In genomic region chr17:7836596-7837374, GRCh38 we compare ENCODE assay signal across 2 cellular contexts.
TF ChIP-seq lines count a peak whose summit lies in the region.

No MANE protein-coding gene starts in this region.

TF ChIP-seq in HEK293, 187 proteins besides CTCF, POLR2A, EP300 and RAD21 (continued from another document and continues in another):
- TF ChIP-seq ZNF280C (tag by site-specific recombination; IDR thresholded peaks at IDR 0.05) (no peak), ZNF426 (tag by site-specific recombination; IDR thresholded peaks at IDR 0.05) (no peak), ZNF560 (tag by site-specific recombination; IDR thresholded peaks at IDR 0.05; ENCODE audit: borderline replicate concordance) (no peak), ZNF548 (tag by site-specific recombination; IDR thresholded peaks at IDR 0.05) (no peak), ZNF658 (tag by site-specific recombination; IDR thresholded peaks at IDR 0.05) (no peak), ZBTB17 (tag by site-specific recombination; IDR thresholded peaks at IDR 0.05) (peak; percentile 94), KLF9 (tag by site-specific recombination; IDR thresholded peaks at IDR 0.05; ENCODE audit: low read depth) (peak; percentile 99), ZNF248 (tag by site-specific recombination; IDR thresholded peaks at IDR 0.05) (no peak), PRDM1 (tag by site-specific recombination; IDR thresholded peaks at IDR 0.05) (peak; percentile 15; the same call in 1 of the 2 replicates), SP3 (tag by site-specific recombination; IDR thresholded peaks at IDR 0.05) (peak; percentile 99), ZBTB10 (tag by site-specific recombination; IDR thresholded peaks at IDR 0.05) (peak; percentile 98), ZNF404 (tag by site-specific recombination; IDR thresholded peaks at IDR 0.05) (no peak), ZNF488 (tag by site-specific recombination; IDR thresholded peaks at IDR 0.05) (no peak), MYNN (tag by site-specific recombination; IDR thresholded peaks at IDR 0.05; ENCODE audit: borderline replicate concordance) (peak; percentile 84), ZNF132 (tag by site-specific recombination; IDR thresholded peaks at IDR 0.05; ENCODE audit: borderline replicate concordance) (no peak), REPIN1 (tag by site-specific recombination; IDR thresholded peaks at IDR 0.05; ENCODE audit: low read depth) (peak; percentile 61; the same call in 1 of the 2 replicates), ZNF530 (tag by site-specific recombination; IDR thresholded peaks at IDR 0.05; ENCODE audit: low read depth) (no peak), ZNF16 (tag by site-specific recombination; IDR thresholded peaks at IDR 0.05; ENCODE audit: low read depth) (no peak; the same call in 1 of the 2 replicates), ZNF19 (tag by site-specific recombination; IDR thresholded peaks at IDR 0.05; ENCODE audit: low read depth) (no peak), PRDM6 (tag by site-specific recombination; IDR thresholded peaks at IDR 0.05) (peak; percentile 60; the same call in 1 of the 2 replicates), ZNF112 (tag by site-specific recombination; IDR thresholded peaks at IDR 0.05) (no peak), ZSCAN5A (tag by site-specific recombination; IDR thresholded peaks at IDR 0.05) (peak; percentile 93), ZNF175 (tag by site-specific recombination; IDR thresholded peaks at IDR 0.05) (no peak), ZNF350 (tag by site-specific recombination; IDR thresholded peaks at IDR 0.05) (no peak)

TF ChIP-seq in WTC11, 78 proteins besides CTCF, POLR2A, EP300 and RAD21 (continued from another document and continues in another):
- TF ChIP-seq ETV6 (CRISPR knock-in tag; IDR thresholded peaks at IDR 0.05) (peak; percentile 94), ZNF138 (CRISPR knock-in tag; conservative IDR thresholded peaks at IDR 0.05) (no peak), PRDM15 (CRISPR knock-in tag; IDR thresholded peaks at IDR 0.05) (peak; percentile 100), EMX1 (CRISPR knock-in tag; IDR thresholded peaks at IDR 0.05) (no peak), NR1H2 (CRISPR knock-in tag; IDR thresholded peaks at IDR 0.05) (no peak), AR (CRISPR knock-in tag; IDR thresholded peaks at IDR 0.05) (no peak), E2F1 (CRISPR knock-in tag; IDR thresholded peaks at IDR 0.05) (no peak), PRRX2 (CRISPR knock-in tag; IDR thresholded peaks at IDR 0.05) (no peak), ZNF396 (CRISPR knock-in tag; IDR thresholded peaks at IDR 0.05; ENCODE audit: borderline replicate concordance) (no peak), RELA (CRISPR knock-in tag; IDR thresholded peaks at IDR 0.05; ENCODE audit: borderline replicate concordance) (no peak), TCF7 (CRISPR knock-in tag; IDR thresholded peaks at IDR 0.05; ENCODE audit: low read depth) (no peak), ZNF263 (CRISPR knock-in tag; IDR thresholded peaks at IDR 0.05; ENCODE audit: low read depth) (no peak), HMGA2 (CRISPR knock-in tag; IDR thresholded peaks at IDR 0.05) (no peak), FOXP4 (CRISPR knock-in tag; IDR thresholded peaks at IDR 0.05) (peak; percentile 69; the same call in 1 of the 2 replicates), MAX (CRISPR knock-in tag; IDR thresholded peaks at IDR 0.05) (peak; percentile 92), E2F5 (CRISPR knock-in tag; IDR thresholded peaks at IDR 0.05) (no peak), ZNF423 (CRISPR knock-in tag; IDR thresholded peaks at IDR 0.05) (no peak), ZNF121 (CRISPR knock-in tag; IDR thresholded peaks at IDR 0.05) (no peak), CREM (CRISPR knock-in tag; IDR thresholded peaks at IDR 0.05) (peak; percentile 19; the same call in 1 of the 2 replicates), ZSCAN18 (CRISPR knock-in tag; IDR thresholded peaks at IDR 0.05) (no peak), FOXK1 (CRISPR knock-in tag; IDR thresholded peaks at IDR 0.05) (peak; percentile 92), GTF2I (CRISPR knock-in tag; conservative IDR thresholded peaks at IDR 0.05) (no peak), ATF6 (CRISPR knock-in tag; IDR thresholded peaks at IDR 0.05) (no peak), FOXJ3 (CRISPR knock-in tag; IDR thresholded peaks at IDR 0.05; ENCODE audit: borderline replicate concordance) (no peak), ELF4 (CRISPR knock-in tag; IDR thresholded peaks at IDR 0.05; ENCODE audit: low read depth) (no peak), ZNF317 (CRISPR knock-in tag; IDR thresholded peaks at IDR 0.05; ENCODE audit: borderline replicate concordance, low read depth) (no peak), ZNF281 (CRISPR knock-in tag; IDR thresholded peaks at IDR 0.05) (peak; percentile 98), KAT7 (CRISPR knock-in tag; IDR thresholded peaks at IDR 0.05; ENCODE audit: borderline replicate concordance) (0 out of 2 replicates have a peak, but pooled peaks have one; percentile 28), NR2C2 (CRISPR knock-in tag; IDR thresholded peaks at IDR 0.05) (peak; percentile 36; the same call in 1 of the 2 replicates)
